8 cellular contexts compared by ENCODE assay signal in genomic region chr13:25901460-25902376, GRCh38.
DNase-seq lines count a peak whose midpoint lies in the region; ATAC-seq lines count a peak whose summit lies in the region.

No MANE protein-coding gene starts in this region.

- DNase-seq in activated gamma-delta T cell treated with Interleukin-2 at 50 U/mL for 16 hours, result peak; percentile 26
- no peak for DNase-seq in activated gamma-delta T cell (lab: John Stamatoyannopoulos, UW)
- peak; percentile 90 for DNase-seq in NOMO-1 treated with DMSO at 0.1 percent for 48 hours (lab: John Stamatoyannopoulos, UW; ENCODE audit: unreplicated experiment)
- peak; percentile 69 to 96 for DNase-seq in dermis microvascular lymphatic vessel endothelial cell (ENCODE audit: low read depth in 2 of 2)
- DNase-seq in stimulated activated naive CD8-positive, alpha-beta T cell treated with anti-CD3 and anti-CD28 coated beads, Interleukin-15, Interleukin-2, amounts not matched to agents 100 U/mL and 50 U/mL, for 24 hours, result no peak
- no peak for DNase-seq in cerebellar cortex (ENCODE audit: low spot score)
- DNase-seq in HAP-1 (ENCODE audit: low spot score in 2 of 2), result no peak

- H3K27me3 ChIP-seq in HAP-1 (ENCODE audit: low read depth), result no peaks in the 10 kb centered on the region

- no peaks in the 10 kb centered on the region for H3K36me3 ChIP-seq in HAP-1 (replicated peaks)

- H3K9me3 ChIP-seq in HAP-1, result no peaks in the 10 kb centered on the region

- H3K4me3 ChIP-seq in HAP-1, result no peak overlapping the region

- in situ Hi-C loops in HAP-1 (cut with MboI; ENCODE audit: low sequenced_read_pairs), result no loop called here

- peak; percentile 85 for ATAC-seq in HG02763 (IDR thresholded peaks at IDR 0.05; ENCODE audit: unreplicated experiment)
- ATAC-seq in stimulated activated naive CD8-positive, alpha-beta T cell treated with anti-CD3 and anti-CD28 coated beads, Interleukin-15, Interleukin-2, amounts not matched to agents 100 U/mL and 50 U/mL, for 24 hours, result peak; percentile 89

- peaks cover 3% of the 10 kb centered on the region for H3K4me1 ChIP-seq in HAP-1

Comparison
In these comparisons a context has a peak if more than half of its experiments do, and no peak if none do; other contexts are left out.
1. DNase-seq: peak in activated gamma-delta T cell treated with Interleukin-2 at 50 U/mL for 16 hours (single experiment), NOMO-1 treated with DMSO at 0.1 percent for 48 hours (single experiment) and dermis microvascular lymphatic vessel endothelial cell (2 of 2); none in activated gamma-delta T cell (single experiment), stimulated activated naive CD8-positive, alpha-beta T cell treated with anti-CD3 and anti-CD28 coated beads, Interleukin-15, Interleukin-2, amounts not matched to agents 100 U/mL and 50 U/mL, for 24 hours (single experiment), cerebellar cortex (single experiment) and HAP-1 (0 of 2).